28 cellular contexts compared by ENCODE assay signal in genomic region chr6:119323478-119323877, GRCh38. TPM values are rescaled to one million over a fixed set of nuclear protein-coding genes. Genes with fewer than 3 reads are reported as not detected.
A peak's percentile ranks its signal among the peaks of the same experiment; 100 is the strongest.
DNase-seq lines count a peak whose midpoint lies in the region; ATAC-seq, FAIRE-seq and TF ChIP-seq lines count a peak whose summit lies in the region.
"Had no signal": no experiment of that assay in that cellular context is flagged by ENCODE, and none has a peak within 500 bp of the region (broad histone marks: within the 10 kb centered on the region; RNA-seq: fewer than 3 reads in every experiment).

No MANE protein-coding gene starts in this region.

- no peaks in the 10 kb centered on the region for H3K9me3 Mint-ChIP-seq in activated T-helper 17 cell treated with anti-CD3 and anti-CD28 coated beads, Interleukin-2, amount 50 U/mL, for 72 hours
- no peaks in the 10 kb centered on the region for H3K9me3 Mint-ChIP-seq in immature natural killer cell
- H3K9me3 Mint-ChIP-seq: activated T-cell treated with anti-CD3 and anti-CD28 coated beads, Interleukin-2, amount 50 U/mL, for 4 hours; CD8-positive, alpha-beta memory T cell had no signal

- no peaks in the 10 kb centered on the region for H3K27me3 ChIP-seq in HepG2 (ENCODE audit: control insufficient read depth in 1 of 2, insufficient read depth in 2 of 2, low read length in 2 of 2)
- no peaks in the 10 kb centered on the region for H3K27me3 ChIP-seq in right lobe of liver
- H3K27me3 ChIP-seq: BE2C, brain microvascular endothelial cell, tibial nerve had no signal

- no TSS peak for BruUV-seq in HepG2 (replicated peaks; lab: Mats Ljungman, UMichigan)

- peak overlapping the region; percentile 28 for H3K27ac Mint-ChIP-seq in activated T-helper 17 cell treated with anti-CD3 and anti-CD28 coated beads, Interleukin-2, amount 50 U/mL, for 72 hours
- peak overlapping the region; percentile 85 to 95 (median 90) for H3K27ac Mint-ChIP-seq in immature natural killer cell

- POLR2A ChIA-PET in HepG2 (lab: Yijun Ruan, JAX) = interaction anchor here (0.9 to 1.3 kb wide), 3 partner anchors 17 to 27 kb away, joined by 3 to 4 read pairs (median 3); no protein-coding TSS in a partner anchor

- WGBS in HepG2 (ENCODE audit: low lambda C conversion rate) = 97% methylated on average over 2 of the region's 2 CpGs
- 94% methylated on average over 2 of the region's 2 CpGs for WGBS in right lobe of liver (ENCODE audit: insufficient coverage, low coverage, low lambda C conversion rate, missing lambda C conversion rate)

- peaks cover 100% of the 10 kb centered on the region for H3K79me2 ChIP-seq in HepG2 (ENCODE audit: insufficient read depth, low read length)

- H3K36me3 ChIP-seq in HepG2 (replicated peaks in 1 of 2; ENCODE audit: control insufficient read depth in 1 of 2, insufficient read depth in 2 of 2, low read length in 2 of 2) (peaks cover 20 to 65% of the 10 kb centered on the region in 2 experiments), right lobe of liver (peaks cover 0 to 6% (median 0%) of the 10 kb centered on the region in 4 donors)
- H3K36me3 ChIP-seq: brain microvascular endothelial cell had no signal

- TF ChIP-seq POLR2A in HepG2 (IDR thresholded peaks at IDR 0.05; ENCODE audit: insufficient read depth in 1 of 2, low read depth in 2 of 2, low read length in 2 of 2) (no peak), right lobe of liver (IDR thresholded peaks at IDR 0.05) (no peak)

- H3K9ac ChIP-seq in HepG2 (ENCODE audit: insufficient read depth, low read depth, low read length) = no peak overlapping the region
- H3K9ac ChIP-seq: KMS-11 had no signal

- intact Hi-C loops in HepG2 (cut with micrococcal nuclease; ENCODE audit: unreplicated experiment) (no loop called here), right lobe of liver (cut with DNase I) (no loop called here)

- peak overlapping the region; percentile 17 for H3K4me3 Mint-ChIP-seq in activated T-helper 17 cell treated with anti-CD3 and anti-CD28 coated beads, Interleukin-2, amount 50 U/mL, for 72 hours
- H3K4me3 Mint-ChIP-seq in immature natural killer cell = peak overlapping the region; percentile 36 to 77 (median 73)

- no peak for TF ChIP-seq RAD21 in HepG2 (CRISPR knock-in tag; IDR thresholded peaks at IDR 0.05)

- no peak overlapping the region for H3K27ac ChIP-seq in HepG2 (ENCODE audit: extremely low read length, insufficient read depth, low read length)
- H3K27ac ChIP-seq in right lobe of liver = no peak overlapping the region
- H3K27ac ChIP-seq: brain microvascular endothelial cell, KMS-11, psoas muscle, tibial nerve, VCaP had no signal

- in situ Hi-C loops in HepG2 (cut with HindIII; ENCODE audit: extremely low pct_ligation_motif_present, low pct_unique_long_range_greater_than_20kb) = no loop called here

- FAIRE-seq in HepG2 (lab: Jason Lieb, UNC) = no peak
- FAIRE-seq: colon, GM19239 had no signal

- H3K4me3 ChIP-seq in HepG2 (replicated peaks in 1 of 3; ENCODE audit: insufficient read depth in 1 of 3, low read depth in 2 of 3, low read length in 3 of 3) = no peak overlapping the region
- H3K4me3 ChIP-seq in right lobe of liver = no peak overlapping the region
- H3K4me3 ChIP-seq: psoas muscle, tibial nerve had no signal

- peaks cover 17% of the 10 kb centered on the region for H3K4me1 Mint-ChIP-seq in activated T-helper 17 cell treated with anti-CD3 and anti-CD28 coated beads, Interleukin-2, amount 50 U/mL, for 72 hours
- H3K4me1 Mint-ChIP-seq in immature natural killer cell = peaks cover 65 to 71% of the 10 kb centered on the region in 2 donors

- CTCF ChIA-PET in HepG2 (lab: Yijun Ruan, JAX; ENCODE audit: low intra/inter-chr PET ratio, low total read pairs) = no interaction called here

- TF ChIP-seq EP300 in HepG2 (IDR thresholded peaks at IDR 0.05; ENCODE audit: low read depth in 2 of 2, low read length in 2 of 2) (no peak), HepG2 (CRISPR knock-in tag; IDR thresholded peaks at IDR 0.05; ENCODE audit: borderline replicate concordance) (no peak)

- ATAC-seq in HepG2 (no peak), right lobe of liver (no peak), GM18909 (IDR thresholded peaks at IDR 0.05; ENCODE audit: poor library complexity, unreplicated experiment) (no peak), GM19324 (IDR thresholded peaks at IDR 0.05; ENCODE audit: low FRiP score, unreplicated experiment) (no peak)
- ATAC-seq in activated T-helper 17 cell treated with anti-CD3 and anti-CD28 coated beads, Interleukin-2, amount 50 U/mL, for 72 hours (replicated peaks) = peak; percentile 60
- ATAC-seq: esophagus mucosa, psoas muscle had no signal

- peaks cover 89% of the 10 kb centered on the region for H3K4me1 ChIP-seq in HepG2 (ENCODE audit: insufficient read depth, low read length)
- peaks cover 0 to 22% (median 0%) of the 10 kb centered on the region in 4 donors for H3K4me1 ChIP-seq in right lobe of liver
- H3K4me1 ChIP-seq: psoas muscle, tibial nerve had no signal

- TF ChIP-seq CTCF in HepG2 (CRISPR knock-in tag; IDR thresholded peaks at IDR 0.05) (no peak), right lobe of liver (IDR thresholded peaks at IDR 0.05) (no peak)

- no peak overlapping the region for H2AFZ ChIP-seq in HepG2 (ENCODE audit: low read length)

- no peak for DNase-seq in HepG2 (ENCODE audit: low spot score)
- DNase-seq in right lobe of liver = no peak
- no peak for DNase-seq in immature natural killer cell
- no peak for DNase-seq in stimulated activated CD4-positive, alpha-beta T cell treated with anti-CD3 and anti-CD28 coated beads, Interleukin-1b, Interleukin-23, amount 100 ng/mL, for 48 hours
- DNase-seq in NCI-H1417 (lab: John Stamatoyannopoulos, UW) = no peak
- DNase-seq: activated CD4-positive, alpha-beta T cell treated with anti-CD3 and anti-CD28 coated beads for 4 hours; activated naive CD4-positive, alpha-beta T cell; activated T-cell treated with anti-CD3 and anti-CD28 coated beads, Interleukin-2, amount 50 U/mL, for 4 hours; BE2C; brain microvascular endothelial cell; effector memory CD4-positive, alpha-beta T cell; foreskin fibroblast; mesendoderm; NCI-H446 treated with DMSO at 0.1 percent for 48 hours; nucleus accumbens; psoas muscle; SHP77; stimulated activated CD8-positive, alpha-beta memory T cell treated with anti-CD3 and anti-CD28 coated beads, Interleukin-4, amount 100 ng/mL, for 48 hours had no signal

- peaks cover 26% of the 10 kb centered on the region for H3K36me3 Mint-ChIP-seq in activated T-helper 17 cell treated with anti-CD3 and anti-CD28 coated beads, Interleukin-2, amount 50 U/mL, for 72 hours (ENCODE audit: low read depth)
- peaks cover 0 to 3% (median 2%) of the 10 kb centered on the region in 3 donors for H3K36me3 Mint-ChIP-seq in immature natural killer cell

- peaks cover 96% of the 10 kb centered on the region for H4K20me1 ChIP-seq in HepG2 (ENCODE audit: insufficient read depth, low read length)

- H3K9me3 ChIP-seq in HepG2 (ENCODE audit: low read length) = no peaks in the 10 kb centered on the region
- no peaks in the 10 kb centered on the region for H3K9me3 ChIP-seq in right lobe of liver
- H3K9me3 ChIP-seq: BE2C, psoas muscle, tibial nerve had no signal

- no peaks in the 10 kb centered on the region for H3K27me3 Mint-ChIP-seq in activated T-helper 17 cell treated with anti-CD3 and anti-CD28 coated beads, Interleukin-2, amount 50 U/mL, for 72 hours
- H3K27me3 Mint-ChIP-seq in immature natural killer cell (ENCODE audit: low read depth in 3 of 3) = no peaks in the 10 kb centered on the region
- H3K27me3 Mint-ChIP-seq: CD8-positive, alpha-beta memory T cell had no signal

- no peak overlapping the region for H3K4me2 ChIP-seq in HepG2 (ENCODE audit: low read depth, low read length)
- H3K4me2 ChIP-seq: KMS-11 had no signal

TF ChIP-seq in HepG2, 621 proteins besides CTCF, POLR2A, EP300 and RAD21:
- TF ChIP-seq PPARG (CRISPR knock-in tag; conservative IDR thresholded peaks at IDR 0.05) (0 out of 2 replicates have a peak, but pooled peaks have one; percentile 16), DNMT1 (CRISPR knock-in tag; IDR thresholded peaks at IDR 0.05) (no peak)

RNA-seq across cellular contexts. Expression of gene MAN1A1, which starts 26.1 kb away (rescaled TPM):
- total RNA-seq in HepG2 (2016; rRNA removed; fragmentation: Illumina TruSeq; extraction: Trizol) = 98.7 and 156 TPM in 2 replicates
- total RNA-seq in HepG2 (2016; cell fraction: cytosol; rRNA removed; fragmentation: Illumina TruSeq; extraction: Trizol; ENCODE audit: low read depth) = 8.0 and 9.3 TPM in 2 replicates
- total RNA-seq in HepG2 (2016; cell fraction: insoluble cytoplasmic fraction; rRNA removed; fragmentation: Illumina TruSeq; extraction: Trizol) = 92.1 and 154 TPM in 2 replicates
- total RNA-seq in HepG2 (2016; cell fraction: membrane; rRNA removed; fragmentation: Illumina TruSeq; extraction: Trizol) = 35.4 and 40.1 TPM in 2 replicates
- total RNA-seq in HepG2 (2016; cell fraction: nucleus; rRNA removed; fragmentation: Illumina TruSeq; extraction: Trizol) = 183 and 203 TPM in 2 replicates
- polyA plus RNA-seq in HepG2 (2011; rRNA removed) = 192 and 236 TPM in 2 replicates
- 99.8 and 148 TPM in 2 replicates for polyA plus RNA-seq in HepG2 (2011; cell fraction: cytosol; rRNA removed)
- polyA plus RNA-seq in HepG2 (2011; cell fraction: nucleus; rRNA removed) = 62.7 and 77.6 TPM in 2 replicates
- 214 and 224 TPM in 2 replicates for polyA plus RNA-seq in HepG2 (2012)
- polyA plus RNA-seq in HepG2 (2016; cell fraction: cytosol; fragmentation: Illumina TruSeq; extraction: Trizol; ENCODE audit: low read depth) = 6.6 and 6.7 TPM in 2 replicates
- polyA plus RNA-seq in HepG2 (2016; cell fraction: insoluble cytoplasmic fraction; fragmentation: Illumina TruSeq; extraction: Trizol; ENCODE audit: low read depth) = 106 and 111 TPM in 2 replicates
- polyA plus RNA-seq in HepG2 (2016; cell fraction: membrane; fragmentation: Illumina TruSeq; extraction: Trizol; ENCODE audit: low read depth) = 19.3 and 22.4 TPM in 2 replicates
- polyA plus RNA-seq in HepG2 (2016; cell fraction: nucleus; fragmentation: Illumina TruSeq; extraction: Trizol; ENCODE audit: insufficient read depth, low read depth) = 218 and 229 TPM in 2 replicates
- polyA minus RNA-seq in HepG2 (2011; rRNA and poly(A)+ RNA removed; ENCODE audit: low replicate concordance) = 0.70 and 113 TPM in 2 replicates
- 203 TPM in 2 replicates for polyA minus RNA-seq in HepG2 (2011; cell fraction: cytosol; rRNA and poly(A)+ RNA removed)
- 222 and 223 TPM in 2 replicates for polyA minus RNA-seq in HepG2 (2011; cell fraction: nucleus; rRNA and poly(A)+ RNA removed)
- total RNA-seq in right lobe of liver = 100 to 1,000 TPM; 109 to 191 (median 139) TPM
- 10 to 100 TPM; 19.1 to 23.6 TPM for total RNA-seq in activated T-helper 17 cell treated with anti-CD3 and anti-CD28 coated beads, Interleukin-2, amount 50 U/mL, for 72 hours
- polyA plus RNA-seq in immature natural killer cell = 10 to 100 TPM; 33.9 to 64.9 (median 56.7) TPM
